ENCODE assay signal across 8 cellular contexts in genomic region chr7:30134523-30135270, GRCh38. TPM values are rescaled to one million over a fixed set of nuclear protein-coding genes. Genes with fewer than 3 reads are reported as not detected.
DNase-seq lines count a peak whose midpoint lies in the region; ATAC-seq, FAIRE-seq and TF ChIP-seq lines count a peak whose summit lies in the region.

TSS of gene MTURN (plus strand) at chr7:30134986. CDS start at chr7:30135137, 151 bp downstream.

- POLR2A ChIA-PET in endothelial cell of umbilical vein (lab: Charles Lee) = no interaction called here

- TF ChIP-seq POLR2A in endothelial cell of umbilical vein (IDR thresholded peaks at IDR 0.05; ENCODE audit: low read depth, low read length) = no peak

- peak within 1 kb of the TSS; percentile 97 for H2AFZ ChIP-seq in endothelial cell of umbilical vein (ENCODE audit: low read depth, low read length)

- ATAC-seq in GM21381 (IDR thresholded peaks at IDR 0.05; ENCODE audit: unreplicated experiment) = peak; percentile 89

- peak within 1 kb of the TSS; percentile 41 for H3K27ac ChIP-seq in endothelial cell of umbilical vein (ENCODE audit: insufficient read depth, low read depth, low read length)

- no peaks in the 10 kb centered on the region for H3K9me3 Mint-ChIP-seq in mesothelial cell of epicardium

- no TSS peak for BruUV-seq in endothelial cell of umbilical vein (replicated peaks; lab: Mats Ljungman, UMichigan)

- H3K4me3 ChIP-seq in NT2/D1 (ENCODE audit: insufficient read length, low read depth) (peak within 1 kb of the TSS; percentile 79), endothelial cell of umbilical vein (replicated peaks in 1 of 3; ENCODE audit: insufficient read depth in 1 of 3, low read depth in 1 of 3, low read length in 3 of 3) (peak within 1 kb of the TSS; percentile 59 to 83 (median 59))

- H3K4me1 Mint-ChIP-seq in mesothelial cell of epicardium = peaks cover 12% of the 10 kb centered on the region

- TF ChIP-seq CTCF in endothelial cell of umbilical vein (IDR thresholded peaks at IDR 0.05; ENCODE audit: extremely low read depth in 1 of 2, insufficient read depth in 1 of 2, low read depth in 1 of 2, low read length in 2 of 2) = no peak
- no peak for TF ChIP-seq CTCF in mesothelial cell of epicardium (IDR thresholded peaks at IDR 0.05; ENCODE audit: unreplicated experiment)

- H3K27me3 ChIP-seq in NT2/D1 (ENCODE audit: insufficient read depth, insufficient read length) (peaks cover 55% of the 10 kb centered on the region), endothelial cell of umbilical vein (ENCODE audit: control insufficient read depth in 2 of 2, insufficient read depth in 2 of 2, low read length in 2 of 2) (peaks cover 0 to 5% of the 10 kb centered on the region in 2 experiments)

- H3K36me3 Mint-ChIP-seq in mesothelial cell of epicardium = no peaks in the 10 kb centered on the region

- no peaks in the 10 kb centered on the region for H3K9me1 ChIP-seq in endothelial cell of umbilical vein (replicated peaks; ENCODE audit: control insufficient read depth, extremely low read depth, insufficient read depth, low read length)

- no peaks in the 10 kb centered on the region for H3K79me2 ChIP-seq in endothelial cell of umbilical vein (ENCODE audit: control insufficient read depth, insufficient read depth, low read length)

- peak within 1 kb of the TSS; percentile 90 for H3K27ac Mint-ChIP-seq in mesothelial cell of epicardium

- peak within 1 kb of the TSS; percentile 96 for H3K4me2 ChIP-seq in endothelial cell of umbilical vein (ENCODE audit: insufficient read depth, low read length)

- intact Hi-C loops in endothelial cell of umbilical vein (cut with micrococcal nuclease) = loop anchor here (1.0 to 2.0 kb wide), 3 partner anchors 106 to 371 kb away; partner anchors contain the start of gene PLEKHA8

- FAIRE-seq in HTR-8/SVneo (lab: Jason Lieb, UNC) = peak; percentile 67
- FAIRE-seq in endothelial cell of umbilical vein (lab: Jason Lieb, UNC) = peak; percentile 78

- peaks cover 3% of the 10 kb centered on the region for H3K4me1 ChIP-seq in NT2/D1 (ENCODE audit: insufficient read depth, insufficient read length)
- peaks cover 6% of the 10 kb centered on the region for H3K4me1 ChIP-seq in endothelial cell of umbilical vein (ENCODE audit: control insufficient read depth, extremely low read depth, insufficient read depth, low read length)

- no peaks in the 10 kb centered on the region for H4K20me1 ChIP-seq in endothelial cell of umbilical vein (replicated peaks; ENCODE audit: control insufficient read depth, extremely low read depth, insufficient read depth, low read length)

- peaks cover 6% of the 10 kb centered on the region for H3K27me3 Mint-ChIP-seq in mesothelial cell of epicardium (ENCODE audit: low read depth)

- CTCF ChIA-PET in endothelial cell of umbilical vein (lab: Charles Lee) = interaction anchor here (0.6 to 2.4 kb wide), 7 partner anchors 8 to 334 kb away, joined by 3 to 7 read pairs (median 3); no protein-coding TSS in a partner anchor

- H3K36me3 ChIP-seq in NT2/D1 (ENCODE audit: insufficient read depth, insufficient read length, low read length) (no peaks in the 10 kb centered on the region), endothelial cell of umbilical vein (ENCODE audit: control insufficient read depth in 2 of 2, extremely low read depth in 1 of 2, insufficient read depth in 2 of 2, low read length in 2 of 2) (no peaks in the 10 kb centered on the region)

- dilution Hi-C loops in endothelial cell of umbilical vein (cut with MboI; ENCODE audit: extremely low pct_ligation_motif_present, low sequenced_read_pairs) = no loop called here

- H3K9ac ChIP-seq in NT2/D1 (ENCODE audit: insufficient read length, low read depth) = peak within 1 kb of the TSS; percentile 88
- peak within 1 kb of the TSS; percentile 58 for H3K9ac ChIP-seq in endothelial cell of umbilical vein (replicated peaks; ENCODE audit: extremely low read depth, insufficient read depth, low read length)

- peak; percentile 99 for DNase-seq in COLO668 (lab: John Stamatoyannopoulos, UW; ENCODE audit: unreplicated experiment)
- peak; percentile 95 for DNase-seq in HTR-8/SVneo (ENCODE audit: insufficient read length, low spot score)
- peak; percentile 89 for DNase-seq in NT2/D1 (ENCODE audit: low read depth, low spot score)
- DNase-seq in activated T-cell treated with anti-CD3 and anti-CD28 coated beads for 1 hour (ENCODE audit: low read depth) = peak; percentile 73
- peak; percentile 75 for DNase-seq in endothelial cell of umbilical vein (ENCODE audit: low read depth, low spot score)
- DNase-seq in mesothelial cell of epicardium (ENCODE audit: low spot score in 2 of 2, unreplicated experiment in 2 of 2) = peak; percentile 88 to 93
- DNase-seq in stimulated activated CD8-positive, alpha-beta memory T cell treated with anti-CD3 and anti-CD28 coated beads, Interleukin-15, amount 100 ng/mL, for 1 hour (ENCODE audit: low read depth) = peak; percentile 67

- peak within 1 kb of the TSS; percentile 91 for H3K4me3 Mint-ChIP-seq in mesothelial cell of epicardium

- H3K9me3 ChIP-seq in NT2/D1 (ENCODE audit: insufficient read depth, low read length) (no peaks in the 10 kb centered on the region), endothelial cell of umbilical vein (replicated peaks; ENCODE audit: control insufficient read depth, insufficient read depth, low read length) (no peaks in the 10 kb centered on the region)

TF ChIP-seq in endothelial cell of umbilical vein, 7 proteins besides CTCF, POLR2A, EP300 and RAD21:
- TF ChIP-seq EZH2 (IDR thresholded peaks at IDR 0.05; ENCODE audit: borderline replicate concordance, low read depth, low read length, severe bottlenecking) (no peak), JUN (IDR thresholded peaks at IDR 0.05; ENCODE audit: borderline replicate concordance, insufficient read depth, insufficient read length, low read depth) (peak; percentile 43)

RNA-seq across cellular contexts. Expression of gene MTURN, which starts in this region (rescaled TPM):
- total RNA-seq in endothelial cell of umbilical vein = 4.8 and 6.6 TPM in 2 replicates
- polyA plus RNA-seq in endothelial cell of umbilical vein = 3.9 and 4.9 TPM in 2 replicates
- polyA plus RNA-seq in endothelial cell of umbilical vein (2011; cell fraction: cytosol; rRNA removed) = 3.9 and 4.2 TPM in 2 replicates
- polyA plus RNA-seq in endothelial cell of umbilical vein (2011; cell fraction: nucleus; rRNA removed) = 10.3 and 10.4 TPM in 2 replicates
- polyA plus RNA-seq in endothelial cell of umbilical vein (2012) = 5.2 and 6.7 TPM in 2 replicates
- 6.0 and 8.3 TPM in 2 replicates for polyA minus RNA-seq in endothelial cell of umbilical vein
- polyA minus RNA-seq in endothelial cell of umbilical vein (2011; cell fraction: cytosol; rRNA and poly(A)+ RNA removed) = 2.6 TPM
- polyA minus RNA-seq in endothelial cell of umbilical vein (2011; cell fraction: nucleus; rRNA and poly(A)+ RNA removed) = 7.0 and 7.9 TPM in 2 replicates
- 20.5 to 24.5 TPM (median 24.2 TPM) in 3 replicates for total RNA-seq in mesothelial cell of epicardium

Comparison
In these comparisons a context has a peak if more than half of its experiments do, and no peak if none do; other contexts are left out.
1. Peak in every context shown above with its lines: DNase-seq, ATAC-seq, H3K4me3 ChIP-seq and H3K27ac ChIP-seq.